In genomic region chr2:181262782-181263181, GRCh38 we compare ENCODE assay signal across 25 cellular contexts.
"Had no signal": no experiment of that assay in that cellular context is flagged by ENCODE, and none has a peak within 500 bp of the region (broad histone marks: within the 10 kb centered on the region; RNA-seq: fewer than 3 reads in every experiment).

No MANE protein-coding gene starts in this region.

- H3K4me1 ChIP-seq: heart right ventricle, pancreas, vagina had no signal

- H3K27ac ChIP-seq: heart right ventricle, pancreas, skin epidermis, vagina had no signal

- H3K36me3 ChIP-seq: heart right ventricle, pancreas, vagina had no signal

- H3K27me3 ChIP-seq: heart right ventricle, vagina had no signal

- FAIRE-seq: astrocyte, keratinocyte, pancreas had no signal

- H3K27ac Mint-ChIP-seq: activated naive CD4-positive, alpha-beta T cell treated with anti-CD3 and anti-CD28 coated beads, Interleukin-2, amount 50 U/mL, for 72 hours; memory B cell; nephron; stimulated activated effector memory CD8-positive, alpha-beta T cell treated with anti-CD3 and anti-CD28 coated beads, Interleukin-12 subunit alpha, Interleukin-12 subunit beta, amount 100 ng/mL, for 72 hours had no signal

- H3K9me3 Mint-ChIP-seq: memory B cell; nephron; stimulated activated effector memory CD8-positive, alpha-beta T cell treated with anti-CD3 and anti-CD28 coated beads, Interleukin-12 subunit alpha, Interleukin-12 subunit beta, amount 100 ng/mL, for 72 hours had no signal

- H3K4me3 Mint-ChIP-seq: memory B cell; nephron; stimulated activated effector memory CD8-positive, alpha-beta T cell treated with anti-CD3 and anti-CD28 coated beads, Interleukin-12 subunit alpha, Interleukin-12 subunit beta, amount 100 ng/mL, for 72 hours had no signal

- H3K4me1 Mint-ChIP-seq: nephron had no signal

- DNase-seq: activated CD4-positive, alpha-beta T cell treated with anti-CD3 and anti-CD28 coated beads for 4 hours; activated CD4-positive, alpha-beta T cell treated with anti-CD3 and anti-CD28 coated beads, Interleukin-2, amount 50 U/mL, for 48 hours; activated CD4-positive, CD25-positive, alpha-beta regulatory T cell; activated gamma-delta T cell treated with Interleukin-2 at 50 U/mL for 16 hours; activated T-cell treated with anti-CD3 and anti-CD28 coated beads for 4 hours; central memory CD4-positive, alpha-beta T cell; dermis blood vessel endothelial cell; effector CD8-positive, alpha-beta T cell; erythroblast; foreskin fibroblast; heart right ventricle; left colon; pancreas; right cardiac atrium; stimulated activated CD4-positive, alpha-beta T cell treated with anti-CD3 and anti-CD28 coated beads, Interleukin-2, amount 100 ng/mL, for 24 hours; T1000; trophoblast cell had no signal

- H3K36me3 Mint-ChIP-seq: memory B cell; stimulated activated effector memory CD8-positive, alpha-beta T cell treated with anti-CD3 and anti-CD28 coated beads, Interleukin-12 subunit alpha, Interleukin-12 subunit beta, amount 100 ng/mL, for 72 hours had no signal

- H3K4me3 ChIP-seq: heart right ventricle, pancreas, skin epidermis, vagina had no signal

- ATAC-seq: activated naive CD4-positive, alpha-beta T cell treated with anti-CD3 and anti-CD28 coated beads, Interleukin-2, amount 50 U/mL, for 72 hours; heart right ventricle; left colon; pancreas; right cardiac atrium; stimulated activated effector memory CD8-positive, alpha-beta T cell treated with anti-CD3 and anti-CD28 coated beads, Interleukin-12 subunit alpha, Interleukin-12 subunit beta, amount 100 ng/mL, for 72 hours had no signal

- H3K9me3 ChIP-seq: heart right ventricle, pancreas, vagina had no signal
